Comparison of ENCODE assay signal across 28 cellular contexts in the genomic region with DNA sequence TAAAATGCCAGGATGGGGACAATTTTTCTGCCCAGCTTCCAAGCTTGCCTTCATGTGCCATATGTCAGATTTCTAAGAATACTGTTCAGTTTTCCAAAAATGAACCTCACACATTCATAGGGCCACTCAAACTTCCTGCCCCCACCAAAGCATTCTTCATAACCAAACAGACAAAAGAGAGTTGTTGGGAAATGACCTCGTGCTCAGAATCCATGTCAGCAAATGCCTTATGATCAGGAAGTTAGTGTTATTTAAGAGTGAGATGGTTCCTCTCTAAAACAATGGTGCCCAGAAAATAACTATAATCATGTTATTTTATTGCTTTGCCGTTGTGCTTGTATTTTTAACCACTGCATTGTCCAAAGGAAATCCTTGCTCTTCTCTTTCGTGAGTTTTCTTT.
"Had no signal": no experiment of that assay in that cellular context is flagged by ENCODE, and none has a peak within 500 bp of the region (broad histone marks: within the 10 kb centered on the region; RNA-seq: fewer than 3 reads in every experiment).

No MANE protein-coding gene starts in this region.

- H3K27me3 ChIP-seq: adrenal gland, body of pancreas, cardiac muscle cell, esophagus muscularis mucosa, right lobe of liver, thyroid gland, upper lobe of left lung had no signal

- DNase-seq: activated B cell treated with CpG ODN at 0.5 μM for 24 hours; activated effector memory CD4-positive, alpha-beta T cell treated with Interleukin-2 at 50 U/mL for 16 hours; activated naive CD4-positive, alpha-beta T cell treated with Interleukin-2 at 50 U/mL for 16 hours; activated naive CD8-positive, alpha-beta T cell treated with anti-CD3 and anti-CD28 coated beads for 36 hours; activated T-cell treated with anti-CD3 and anti-CD28 coated beads for 4 hours; activated T-cell treated with anti-CD3 and anti-CD28 coated beads, Interleukin-2, amount 50 U/mL, for 72 hours; adrenal gland; aorta; body of pancreas; cerebellar nuclear complex; endodermal cell; islet precursor cell; left cardiac atrium; mesenchymal stem cell; natural killer cell; right lobe of liver; stimulated activated CD4-positive, alpha-beta T cell treated with anti-CD3 and anti-CD28 coated beads, Interleukin-4, amount 100 ng/mL, for 4 hours; stimulated activated CD8-positive, alpha-beta memory T cell treated with anti-CD3 and anti-CD28 coated beads, Interleukin-4, amount 100 ng/mL, for 48 hours; stimulated activated naive CD8-positive, alpha-beta T cell treated with anti-CD3 and anti-CD28 coated beads, Interleukin-15, amount 100 ng/mL, for 72 hours; T-helper 1 cell; thyroid gland; upper lobe of left lung had no signal

- ATAC-seq: activated T-cell treated with anti-CD3 and anti-CD28 coated beads, Interleukin-2, amount 50 U/mL, for 72 hours; body of pancreas; left cardiac atrium; natural killer cell; stimulated activated memory B cell treated with anti-CD40 and anti-IgM and Interleukin-4, amounts not matched to agents 10 μg/mL and 1 μg/mL and 100 μg/mL, for 72 hours; stimulated activated naive CD8-positive, alpha-beta T cell treated with anti-CD3 and anti-CD28 coated beads, Interleukin-15, amount 100 ng/mL, for 72 hours had no signal

- H3K4me3 ChIP-seq: adrenal gland, body of pancreas, cardiac muscle cell, coronary artery, esophagus muscularis mucosa, right lobe of liver, skin epidermis, thyroid gland, upper lobe of left lung had no signal

- H3K27ac ChIP-seq: body of pancreas, cardiac muscle cell, right lobe of liver had no signal

- H3K4me1 ChIP-seq: adrenal gland, body of pancreas, right lobe of liver, thyroid gland, upper lobe of left lung had no signal

- H3K9me3 ChIP-seq: adrenal gland, body of pancreas, right lobe of liver, thyroid gland, upper lobe of left lung had no signal

- FAIRE-seq: frontal cortex had no signal

- H3K36me3 ChIP-seq: adrenal gland, cardiac muscle cell, esophagus muscularis mucosa, right lobe of liver, thyroid gland, upper lobe of left lung had no signal
